ENCODE assay signal across 8 cellular contexts in the genomic region with DNA sequence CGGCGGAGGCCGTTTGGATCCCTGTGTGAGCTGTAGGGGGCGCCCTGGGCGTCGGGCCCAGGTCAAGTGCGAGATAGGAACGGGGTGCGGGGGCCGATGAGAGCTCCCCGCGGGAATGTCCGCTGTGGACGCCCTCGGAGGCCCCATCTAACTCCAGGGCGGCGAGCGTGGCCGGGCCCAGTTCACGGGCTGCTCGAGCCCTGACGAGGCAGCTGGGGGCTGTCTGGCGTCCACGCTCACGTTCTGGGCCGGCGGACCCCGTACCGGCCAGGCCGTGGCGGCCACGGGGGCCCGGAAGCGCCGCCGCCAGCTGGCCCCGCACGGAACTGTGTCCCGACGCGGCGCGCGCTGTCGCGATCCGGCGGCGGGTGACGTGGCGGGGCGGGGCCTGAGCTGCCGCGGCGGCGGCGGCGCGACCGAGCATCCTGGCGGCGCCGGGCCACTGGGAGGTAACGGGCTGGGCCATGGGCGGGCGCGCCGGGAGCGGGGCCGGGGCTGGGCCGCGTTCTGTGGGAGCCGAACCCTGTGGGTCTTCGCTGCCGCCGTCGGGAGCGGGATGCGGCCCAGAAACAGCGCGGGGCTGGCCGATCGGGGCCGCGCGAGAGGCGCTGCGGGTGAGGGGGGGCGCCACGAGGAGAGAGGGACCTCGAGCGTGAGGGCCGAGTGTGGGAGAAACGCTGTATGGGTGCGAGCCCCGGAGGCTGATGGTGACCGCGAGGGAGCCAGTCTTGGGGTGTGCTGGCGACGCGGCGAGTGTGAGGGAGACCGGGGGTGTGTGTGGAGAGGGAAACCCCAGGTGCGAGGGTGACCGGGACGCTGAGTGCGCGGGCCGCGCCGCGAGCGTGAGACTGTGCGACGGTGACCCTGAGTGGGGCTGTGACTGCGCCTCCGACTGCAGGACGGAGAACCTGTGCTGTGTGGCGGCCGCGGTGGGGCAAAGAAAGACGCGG. TPM values are rescaled to one million over a fixed set of nuclear protein-coding genes. Genes with fewer than 3 reads are reported as not detected.
A peak's percentile ranks its signal among the peaks of the same experiment; 100 is the strongest.
DNase-seq lines count a peak whose midpoint lies in the region; ATAC-seq and TF ChIP-seq lines count a peak whose summit lies in the region.

A gene (plus strand): TSS at position 399 of the 950 bp plus-strand sequence. CDS start 10,201 bp downstream, outside the sequence.

- peak within 1 kb of the TSS; percentile 98 for H3K9ac ChIP-seq in ES-I3 (ENCODE audit: low read depth, low read length)

- H3K4me1 ChIP-seq in ES-I3 (ENCODE audit: insufficient read depth, low read length), result peaks cover 6% of the 10 kb centered on the region; the same call in 1 of the 2 replicates

- peak within 1 kb of the TSS; percentile 84 for H3K4me3 ChIP-seq in astrocyte of the cerebellum (ENCODE audit: low read depth, low read length)

- DNase-seq in KG1 (lab: John Stamatoyannopoulos, UW) (peak; percentile 78), T-helper 22 cell (ENCODE audit: low read depth) (peak; percentile 73), astrocyte of the cerebellum (ENCODE audit: low read depth) (no peak), hypothalamus (lab: John Stamatoyannopoulos, UW) (peak in 46 of 51 donors; percentile 13 to 75 (median 54)), sciatic nerve (ENCODE audit: low spot score) (peak; percentile 84), GOT3 (lab: John Stamatoyannopoulos, UW) (no peak)

- H3K9me3 ChIP-seq in ES-I3 (ENCODE audit: control insufficient read depth, insufficient read depth, low read length), result no peaks in the 10 kb centered on the region

- peak; percentile 65 for TF ChIP-seq CTCF in astrocyte of the cerebellum (IDR thresholded peaks at IDR 0.05; ENCODE audit: low read depth, low read length, missing control alignments)

- no peaks in the 10 kb centered on the region for H3K36me3 ChIP-seq in ES-I3 (ENCODE audit: insufficient read depth, low read length)

- intact Hi-C loops in sciatic nerve (cut with DNase I), result loop anchor here (5.0 kb wide), 1 partner anchor 68 kb away; no protein-coding TSS in a partner anchor

- ATAC-seq in GM21717 (IDR thresholded peaks at IDR 0.05; ENCODE audit: unreplicated experiment) (peak; percentile 54), sciatic nerve (peak; percentile 62)

- in situ Hi-C loops in astrocyte of the cerebellum (cut with HindIII; ENCODE audit: low sequenced_read_pairs), result no loop called here

RNA-seq across cellular contexts. Expression of the gene that starts here (rescaled TPM):
- 75.5 TPM for total RNA-seq in sciatic nerve

Comparison
In these comparisons a context has a peak if more than half of its experiments do, and no peak if none do; other contexts are left out.
1. DNase-seq: peak in KG1 (single experiment), T-helper 22 cell (single experiment), hypothalamus (46 of 51) and sciatic nerve (single experiment); none in astrocyte of the cerebellum (single experiment) and GOT3 (single experiment).